In the genomic region with DNA sequence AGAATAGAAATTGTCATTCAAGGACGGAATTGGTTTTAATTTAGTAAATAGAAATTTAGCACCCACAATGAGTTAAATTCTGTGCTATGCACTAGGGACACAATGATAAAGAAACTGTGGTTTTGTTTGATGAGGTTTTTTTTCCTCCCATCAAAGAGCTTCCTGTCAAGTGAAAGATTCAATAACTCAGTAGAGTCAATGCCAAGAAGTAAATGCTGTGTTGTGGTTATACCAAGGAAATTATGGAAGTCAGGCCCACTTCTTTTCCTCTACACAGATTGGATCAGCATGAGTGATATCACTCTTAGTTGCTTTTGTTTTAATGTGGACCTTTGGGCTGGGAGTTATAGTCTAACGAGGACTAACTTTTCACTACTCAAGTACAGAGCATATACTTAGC, we compare ENCODE assay signal across 20 cellular contexts.
"Had no signal": no experiment of that assay in that cellular context is flagged by ENCODE, and none has a peak within 500 bp of the region (broad histone marks: within the 10 kb centered on the region; RNA-seq: fewer than 3 reads in every experiment).

No MANE protein-coding gene starts in this region.

- H3K27ac ChIP-seq: brain microvascular endothelial cell, psoas muscle, spleen, upper lobe of left lung had no signal

- H3K27me3 ChIP-seq: brain microvascular endothelial cell, spleen, upper lobe of left lung had no signal

- H3K36me3 ChIP-seq: brain microvascular endothelial cell, spleen, upper lobe of left lung had no signal

- H3K4me3 ChIP-seq: psoas muscle, spleen, upper lobe of left lung had no signal

- ATAC-seq: natural killer cell treated with Interleukin-12 subunit alpha and Interleukin-12 subunit beta and Interleukin-15 and Interleukin-18, amount 100 ng/mL, for 72 hours; psoas muscle; sciatic nerve; T-helper 17 cell had no signal

- DNase-seq: activated B cell treated with CpG ODN at 0.5 μM for 24 hours; activated CD4-positive, alpha-beta T cell treated with anti-CD3 and anti-CD28 coated beads, Interleukin-2, amount 10 ng/mL, durations not matched to agents 24 days and 14 days; activated CD8-positive, alpha-beta memory T cell treated with anti-CD3 and anti-CD28 coated beads for 24 hours; activated naive CD4-positive, alpha-beta T cell treated with anti-CD3 and anti-CD28 coated beads for 36 hours; brain microvascular endothelial cell; cerebellar nuclear complex; dermis blood vessel endothelial cell; erythroblast; glutamatergic neuron; immature natural killer cell; mesenchymal stem cell; psoas muscle; spleen; stimulated activated CD4-positive, alpha-beta T cell treated with anti-CD3 and anti-CD28 coated beads, Interleukin-2, amount 100 ng/mL, for 24 hours; stimulated activated naive CD4-positive, alpha-beta T cell; T-helper 17 cell; upper lobe of left lung had no signal

- H3K4me1 ChIP-seq: psoas muscle, spleen, upper lobe of left lung had no signal

- FAIRE-seq: TTC549 had no signal

- H3K9me3 ChIP-seq: psoas muscle, spleen, upper lobe of left lung had no signal
